2 cellular contexts compared by ENCODE assay signal in the genomic region with DNA sequence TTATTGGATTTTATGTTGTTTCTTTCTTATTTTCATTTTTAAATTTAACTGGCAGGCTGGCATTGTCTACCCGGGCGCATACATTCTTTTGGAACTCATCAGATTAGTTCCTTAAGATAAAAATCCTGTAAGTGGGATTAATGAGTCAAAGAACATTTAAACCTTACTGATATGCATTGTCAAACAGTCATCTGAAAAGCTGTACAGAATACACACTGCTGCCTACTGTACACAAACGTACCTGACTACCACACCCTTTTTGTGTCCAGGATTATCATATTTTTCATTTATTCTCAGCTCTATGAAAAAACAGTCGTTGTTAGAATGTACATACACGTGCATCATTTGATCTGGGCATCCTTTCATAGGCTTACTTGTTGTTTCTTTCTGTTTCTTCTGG.
TF ChIP-seq lines count a peak whose summit lies in the region.

No MANE protein-coding gene starts in this region.

TF ChIP-seq in SK-N-SH, 30 proteins besides CTCF, POLR2A, EP300 and RAD21 (continued from another document):
- TF ChIP-seq, protein P1, sequence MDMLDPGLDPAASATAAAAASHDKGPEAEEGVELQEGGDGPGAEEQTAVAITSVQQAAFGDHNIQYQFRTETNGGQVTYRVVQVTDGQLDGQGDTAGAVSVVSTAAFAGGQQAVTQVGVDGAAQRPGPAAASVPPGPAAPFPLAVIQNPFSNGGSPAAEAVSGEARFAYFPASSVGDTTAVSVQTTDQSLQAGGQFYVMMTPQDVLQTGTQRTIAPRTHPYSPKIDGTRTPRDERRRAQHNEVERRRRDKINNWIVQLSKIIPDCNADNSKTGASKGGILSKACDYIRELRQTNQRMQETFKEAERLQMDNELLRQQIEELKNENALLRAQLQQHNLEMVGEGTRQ (IDR thresholded peaks at IDR 0.05; ENCODE audit: borderline replicate concordance, low read depth, low read length) = no peak

TF ChIP-seq in SK-N-SH treated with all-trans-retinoic acid at 6 μM for 48 hours, 23 proteins besides CTCF, POLR2A, EP300 and RAD21 (continued from another document):
- TF ChIP-seq, protein P2, sequence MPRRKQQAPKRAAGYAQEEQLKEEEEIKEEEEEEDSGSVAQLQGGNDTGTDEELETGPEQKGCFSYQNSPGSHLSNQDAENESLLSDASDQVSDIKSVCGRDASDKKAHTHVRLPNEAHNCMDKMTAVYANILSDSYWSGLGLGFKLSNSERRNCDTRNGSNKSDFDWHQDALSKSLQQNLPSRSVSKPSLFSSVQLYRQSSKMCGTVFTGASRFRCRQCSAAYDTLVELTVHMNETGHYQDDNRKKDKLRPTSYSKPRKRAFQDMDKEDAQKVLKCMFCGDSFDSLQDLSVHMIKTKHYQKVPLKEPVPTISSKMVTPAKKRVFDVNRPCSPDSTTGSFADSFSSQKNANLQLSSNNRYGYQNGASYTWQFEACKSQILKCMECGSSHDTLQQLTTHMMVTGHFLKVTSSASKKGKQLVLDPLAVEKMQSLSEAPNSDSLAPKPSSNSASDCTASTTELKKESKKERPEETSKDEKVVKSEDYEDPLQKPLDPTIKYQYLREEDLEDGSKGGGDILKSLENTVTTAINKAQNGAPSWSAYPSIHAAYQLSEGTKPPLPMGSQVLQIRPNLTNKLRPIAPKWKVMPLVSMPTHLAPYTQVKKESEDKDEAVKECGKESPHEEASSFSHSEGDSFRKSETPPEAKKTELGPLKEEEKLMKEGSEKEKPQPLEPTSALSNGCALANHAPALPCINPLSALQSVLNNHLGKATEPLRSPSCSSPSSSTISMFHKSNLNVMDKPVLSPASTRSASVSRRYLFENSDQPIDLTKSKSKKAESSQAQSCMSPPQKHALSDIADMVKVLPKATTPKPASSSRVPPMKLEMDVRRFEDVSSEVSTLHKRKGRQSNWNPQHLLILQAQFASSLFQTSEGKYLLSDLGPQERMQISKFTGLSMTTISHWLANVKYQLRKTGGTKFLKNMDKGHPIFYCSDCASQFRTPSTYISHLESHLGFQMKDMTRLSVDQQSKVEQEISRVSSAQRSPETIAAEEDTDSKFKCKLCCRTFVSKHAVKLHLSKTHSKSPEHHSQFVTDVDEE (CRISPR knock-in tag; IDR thresholded peaks at IDR 0.05) = no peak
